Comparison of ENCODE assay signal across 17 cellular contexts in the genomic region with DNA sequence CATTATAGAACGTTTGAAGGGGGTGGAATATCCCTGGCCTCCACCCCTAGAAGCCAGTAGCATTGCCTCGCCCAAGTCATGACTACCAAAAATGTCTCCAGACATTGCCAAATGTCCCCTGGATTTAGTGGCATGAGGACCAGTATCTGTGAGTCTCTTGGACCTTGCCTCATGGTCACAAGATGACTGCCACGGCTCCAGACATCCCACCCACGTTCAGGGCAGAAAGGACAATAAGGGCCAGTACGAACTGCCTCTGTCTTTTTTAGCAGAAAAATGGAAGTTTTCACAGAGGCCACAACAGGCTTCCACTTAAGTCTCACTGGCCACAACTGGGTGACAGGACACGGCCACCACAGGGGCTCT. TPM values are rescaled to one million over a fixed set of nuclear protein-coding genes. Genes with fewer than 3 reads are reported as not detected.
DNase-seq lines count a peak whose midpoint lies in the region; ATAC-seq and TF ChIP-seq lines count a peak whose summit lies in the region.
"Had no signal": no experiment of that assay in that cellular context is flagged by ENCODE, and none has a peak within 500 bp of the region (broad histone marks: within the 10 kb centered on the region; RNA-seq: fewer than 3 reads in every experiment).

No MANE protein-coding gene starts in this region.

- peaks cover 9 to 69% (median 46%) of the 10 kb centered on the region in 4 donors for H3K36me3 ChIP-seq in stomach

- intact Hi-C loops in activated CD8-positive, alpha-beta T cell treated with anti-CD3 and anti-CD28 coated beads for 36 hours (cut with micrococcal nuclease): loop anchor here (5.0 kb wide), 1 partner anchor 36 kb away; no protein-coding TSS in a partner anchor
- intact Hi-C loops in right cardiac atrium (cut with DNase I): loop anchor here in 1 of 4 donors (2.0 kb wide), 1 partner anchor 44 kb away; no protein-coding TSS in a partner anchor
- intact Hi-C loops in stomach (cut with DNase I; ENCODE audit: low total_unique reads): no loop called here
- intact Hi-C loops in posterior vena cava (cut with DNase I): loop anchor here in 1 of 2 donors (5.0 to 10.0 kb wide), 2 partner anchors 48 to 1011 kb away; no protein-coding TSS in a partner anchor

- peaks cover 86% of the 10 kb centered on the region for H3K4me1 Mint-ChIP-seq in activated T-cell treated with anti-CD3 and anti-CD28 coated beads, Interleukin-2, amount 50 U/mL, for 24 hours (ENCODE audit: low read depth)
- peaks cover 76% of the 10 kb centered on the region for H3K4me1 Mint-ChIP-seq in activated CD8-positive, alpha-beta T cell treated with anti-CD3 and anti-CD28 coated beads for 36 hours (ENCODE audit: low read depth)

- H3K27me3 ChIP-seq in right cardiac atrium (ENCODE audit: control insufficient read depth, insufficient read depth) (no peaks in the 10 kb centered on the region), stomach (no peaks in the 10 kb centered on the region)
- H3K27me3 ChIP-seq: hepatocyte, tibial artery had no signal

- peaks cover 16% of the 10 kb centered on the region for H3K4me1 ChIP-seq in right cardiac atrium (ENCODE audit: control insufficient read depth, insufficient read depth, low read length)
- H3K4me1 ChIP-seq in stomach: peaks cover 84 to 97% (median 91%) of the 10 kb centered on the region in 4 donors

- no peak for TF ChIP-seq CTCF in activated CD8-positive, alpha-beta T cell treated with anti-CD3 and anti-CD28 coated beads for 36 hours (IDR thresholded peaks at IDR 0.05)
- TF ChIP-seq CTCF in stomach (IDR thresholded peaks at IDR 0.05): no peak

- CTCF ChIA-PET in activated CD8-positive, alpha-beta T cell treated with anti-CD3 and anti-CD28 coated beads for 36 hours (lab: Charles Lee): interaction anchor here (0.9 kb wide), 1 partner anchor 20 kb away, joined by 3 read pairs; no protein-coding TSS in a partner anchor

- no peaks in the 10 kb centered on the region for H3K27me3 Mint-ChIP-seq in activated T-cell treated with anti-CD3 and anti-CD28 coated beads, Interleukin-2, amount 50 U/mL, for 24 hours
- H3K27me3 Mint-ChIP-seq in activated CD8-positive, alpha-beta T cell treated with anti-CD3 and anti-CD28 coated beads for 36 hours: no peaks in the 10 kb centered on the region

- H3K4me3 ChIP-seq in right cardiac atrium (ENCODE audit: low read length): no peak overlapping the region
- no peak overlapping the region for H3K4me3 ChIP-seq in stomach
- H3K4me3 ChIP-seq: hepatocyte, lung, tibial artery had no signal

- no peaks in the 10 kb centered on the region for H3K9me3 ChIP-seq in right cardiac atrium (ENCODE audit: control insufficient read depth, low read length)
- no peaks in the 10 kb centered on the region for H3K9me3 ChIP-seq in stomach
- H3K9me3 ChIP-seq: tibial artery had no signal

- peak overlapping the region; percentile 93 for H3K27ac Mint-ChIP-seq in activated T-cell treated with anti-CD3 and anti-CD28 coated beads, Interleukin-2, amount 50 U/mL, for 24 hours
- H3K27ac Mint-ChIP-seq in activated CD8-positive, alpha-beta T cell treated with anti-CD3 and anti-CD28 coated beads for 36 hours: peak overlapping the region; percentile 99

- 77% methylated on average over 6 of the region's 6 CpGs for WGBS in right cardiac atrium
- WGBS in stomach, 5 donors: 87 to 95% (median 94%) methylated on average over 6 of the region's 6 CpGs

- POLR2A ChIA-PET in activated CD8-positive, alpha-beta T cell treated with anti-CD3 and anti-CD28 coated beads for 36 hours (lab: Charles Lee): interaction anchor here (0.6 to 6.0 kb wide), 4 partner anchors 7 to 200 kb away, joined by 3 to 88 read pairs (median 6); partner anchors contain the start of gene RBM38

- peaks cover 95% of the 10 kb centered on the region for H3K36me3 Mint-ChIP-seq in activated T-cell treated with anti-CD3 and anti-CD28 coated beads, Interleukin-2, amount 50 U/mL, for 24 hours (ENCODE audit: low read depth)
- H3K36me3 Mint-ChIP-seq in activated CD8-positive, alpha-beta T cell treated with anti-CD3 and anti-CD28 coated beads for 36 hours (ENCODE audit: low read depth): peaks cover 92% of the 10 kb centered on the region

- H3K27ac ChIP-seq in right cardiac atrium (ENCODE audit: low read length) (peak overlapping the region; percentile 85), stomach (peak overlapping the region in 4 of 5 donors; percentile 84 to 92 (median 88))
- H3K27ac ChIP-seq: hepatocyte had no signal

- peak overlapping the region; percentile 79 for H3K4me3 Mint-ChIP-seq in activated T-cell treated with anti-CD3 and anti-CD28 coated beads, Interleukin-2, amount 50 U/mL, for 24 hours
- peak overlapping the region; percentile 84 for H3K4me3 Mint-ChIP-seq in activated CD8-positive, alpha-beta T cell treated with anti-CD3 and anti-CD28 coated beads for 36 hours

- ATAC-seq in activated CD8-positive, alpha-beta T cell treated with anti-CD3 and anti-CD28 coated beads for 36 hours: no peak
- ATAC-seq in right cardiac atrium (no peak), GM19035 (IDR thresholded peaks at IDR 0.05; ENCODE audit: unreplicated experiment) (no peak)
- ATAC-seq: SK-N-SH treated with all-trans-retinoic acid at 6 μM for 48 hours had no signal

- no peak for DNase-seq in activated T-cell treated with anti-CD3 and anti-CD28 coated beads, Interleukin-2, amount 50 U/mL, for 24 hours
- DNase-seq in activated T-cell treated with anti-CD3 and anti-CD28 coated beads for 4 hours (no peak), right cardiac atrium (no peak), stomach (no peak), posterior vena cava (ENCODE audit: low spot score) (no peak), foreskin melanocyte (no peak)
- no peak for DNase-seq in activated CD8-positive, alpha-beta T cell treated with anti-CD3 and anti-CD28 coated beads for 36 hours
- DNase-seq: activated CD4-positive, alpha-beta T cell treated with anti-CD3 and anti-CD28 coated beads for 4 hours; DMS153; NCI-H2081; NK-92 treated with Interleukin-12 subunit alpha and Interleukin-12 subunit beta, amount 100 ng/mL, for 24 hours; stimulated activated CD4-positive, alpha-beta T cell treated with anti-CD3 and anti-CD28 coated beads, Interleukin-4, amount 100 ng/mL, for 4 hours; tibial artery had no signal

- no peak for TF ChIP-seq POLR2A in stomach (IDR thresholded peaks at IDR 0.05)

- no peak for TF ChIP-seq EP300 in stomach (IDR thresholded peaks at IDR 0.05)

- H3K9me3 Mint-ChIP-seq in activated T-cell treated with anti-CD3 and anti-CD28 coated beads, Interleukin-2, amount 50 U/mL, for 24 hours: no peaks in the 10 kb centered on the region
- H3K9me3 Mint-ChIP-seq in activated CD8-positive, alpha-beta T cell treated with anti-CD3 and anti-CD28 coated beads for 36 hours: no peaks in the 10 kb centered on the region

RNA-seq across cellular contexts. Expression of gene RBM38, which starts 5.4 kb away (rescaled TPM):
- total RNA-seq in activated CD8-positive, alpha-beta T cell treated with anti-CD3 and anti-CD28 coated beads for 36 hours: 100 to 1,000 TPM; 114 to 116 TPM
- total RNA-seq in right cardiac atrium (100 to 1,000 TPM in 1 of 4 donors, 10 to 100 TPM in 3; 82.6 to 143 (median 94.4) TPM), stomach (10 to 100 TPM in 4 of 5 donors, 1 to 10 TPM in 1; 5.3 to 37.8 (median 13.6) TPM), posterior vena cava (10 to 100 TPM; 26.5 to 32.7 TPM)
- polyA plus RNA-seq in right cardiac atrium (182 TPM), stomach (10 to 100 TPM; 15.8 to 25.2 (median 17.0) TPM)

RNA-seq across cellular contexts. Expression of gene RAE1, which starts 45.6 kb away (rescaled TPM):
- 10 to 100 TPM; 41.1 to 42.9 TPM for total RNA-seq in activated CD8-positive, alpha-beta T cell treated with anti-CD3 and anti-CD28 coated beads for 36 hours
- 10 to 100 TPM; 14.1 to 15.6 (median 14.8) TPM for total RNA-seq in right cardiac atrium
- 9.4 TPM for polyA plus RNA-seq in right cardiac atrium
- 10 to 100 TPM in 4 of 5 donors, 1 to 10 TPM in 1; 6.4 to 65.6 (median 16.7) TPM for total RNA-seq in stomach
- polyA plus RNA-seq in stomach: 10 to 100 TPM; 11.3 to 14.2 (median 12.1) TPM
- total RNA-seq in posterior vena cava: 10 to 100 TPM; 10.6 to 14.3 TPM
